28 cellular contexts compared by ENCODE assay signal in genomic region chr7:69166979-69167516, GRCh38.
DNase-seq lines count a peak whose midpoint lies in the region; ATAC-seq and TF ChIP-seq lines count a peak whose summit lies in the region.
"Had no signal": no experiment of that assay in that cellular context is flagged by ENCODE, and none has a peak within 500 bp of the region (broad histone marks: within the 10 kb centered on the region; RNA-seq: fewer than 3 reads in every experiment).

No MANE protein-coding gene starts in this region.

- H3K9me3 ChIP-seq in gastroesophageal sphincter: no peaks in the 10 kb centered on the region
- no peaks in the 10 kb centered on the region for H3K9me3 ChIP-seq in CD4-positive, alpha-beta T cell (ENCODE audit: control insufficient read depth, low read length)
- H3K9me3 ChIP-seq: esophagus muscularis mucosa, lower lobe of right lung, stomach, transverse colon had no signal

- TF ChIP-seq CTCF in gastroesophageal sphincter (IDR thresholded peaks at IDR 0.05): no peak
- TF ChIP-seq CTCF in CD4-positive, alpha-beta T cell (IDR thresholded peaks at IDR 0.05): no peak

- no peak for TF ChIP-seq EP300 in gastroesophageal sphincter (IDR thresholded peaks at IDR 0.05)

- peaks cover 2% of the 10 kb centered on the region for H3K9me3 Mint-ChIP-seq in CD4-positive, alpha-beta T cell
- H3K9me3 Mint-ChIP-seq: neural crest cell had no signal

- H3K36me3 ChIP-seq in gastroesophageal sphincter: no peaks in the 10 kb centered on the region
- H3K36me3 ChIP-seq: brain microvascular endothelial cell, esophagus muscularis mucosa, lower lobe of right lung, stomach, transverse colon, WERI-Rb-1 had no signal

- intact Hi-C loops in CD4-positive, alpha-beta T cell (cut with DNase I, micrococcal nuclease): no loop called here

- POLR2A ChIA-PET in CD4-positive, alpha-beta T cell (lab: Charles Lee): no interaction called here

- ATAC-seq in gastroesophageal sphincter: peak; percentile 58
- no peak for ATAC-seq in GM19351 (IDR thresholded peaks at IDR 0.05; ENCODE audit: unreplicated experiment)
- no peak for ATAC-seq in CD4-positive, alpha-beta T cell (ENCODE audit: poor library complexity)
- ATAC-seq: lower lobe of right lung, sciatic nerve had no signal

- no peak overlapping the region for H3K27ac Mint-ChIP-seq in CD4-positive, alpha-beta T cell
- H3K27ac Mint-ChIP-seq: IgD-negative memory B cell; T-helper 2 cell treated with Interferon-gamma antibody and Interleukin-4, amounts not matched to agents 5 μg/mL and 100 μg/mL, for 36 hours had no signal

- H3K27me3 Mint-ChIP-seq in CD4-positive, alpha-beta T cell: no peaks in the 10 kb centered on the region
- H3K27me3 Mint-ChIP-seq: IgD-negative memory B cell had no signal

- CTCF ChIA-PET in CD4-positive, alpha-beta T cell (lab: Charles Lee): no interaction called here

- no peak overlapping the region for H3K4me3 ChIP-seq in gastroesophageal sphincter
- H3K4me3 ChIP-seq: esophagus muscularis mucosa, GM23248, lower lobe of right lung, SK-N-MC, stomach, transverse colon had no signal

- TF ChIP-seq POLR2A in gastroesophageal sphincter (IDR thresholded peaks at IDR 0.05): no peak

- H3K27me3 ChIP-seq in gastroesophageal sphincter: no peaks in the 10 kb centered on the region
- H3K27me3 ChIP-seq in CD4-positive, alpha-beta T cell (ENCODE audit: control insufficient read depth, insufficient read depth, low read length): no peaks in the 10 kb centered on the region
- H3K27me3 ChIP-seq: brain microvascular endothelial cell, esophagus muscularis mucosa, stomach, transverse colon had no signal

- H3K27ac ChIP-seq in gastroesophageal sphincter: no peak overlapping the region
- no peak overlapping the region for H3K27ac ChIP-seq in CD4-positive, alpha-beta T cell (ENCODE audit: low read depth, low read length)
- H3K27ac ChIP-seq: 22Rv1, brain microvascular endothelial cell, esophagus muscularis mucosa, GM23248, lower lobe of right lung, SK-N-MC, stomach, transverse colon, WERI-Rb-1 had no signal

- H3K4me1 ChIP-seq in gastroesophageal sphincter: peaks cover under 1 to 12% (median 4%) of the 10 kb centered on the region in 3 donors
- H3K4me1 ChIP-seq: lower lobe of right lung, transverse colon had no signal

- WGBS in gastroesophageal sphincter (ENCODE audit: low coverage in 1 of 2), 2 donors: 42% methylated on average over 7 of the region's 7 CpGs; no CpG with 5 or more reads in 1 of the 2 donors

- no peaks in the 10 kb centered on the region for H3K36me3 Mint-ChIP-seq in CD4-positive, alpha-beta T cell (ENCODE audit: low read depth)

- no peak overlapping the region for H3K4me3 Mint-ChIP-seq in CD4-positive, alpha-beta T cell
- H3K4me3 Mint-ChIP-seq: IgD-negative memory B cell; neural crest cell; T-helper 2 cell treated with Interferon-gamma antibody and Interleukin-4, amounts not matched to agents 5 μg/mL and 100 μg/mL, for 36 hours had no signal

- no peaks in the 10 kb centered on the region for H3K4me1 Mint-ChIP-seq in CD4-positive, alpha-beta T cell (ENCODE audit: low read depth)
- H3K4me1 Mint-ChIP-seq: IgD-negative memory B cell, neural crest cell had no signal

- DNase-seq in DMS 273 (lab: John Stamatoyannopoulos, UW; ENCODE audit: unreplicated experiment): peak; percentile 36
- no peak for DNase-seq in DMS 273 treated with DMSO at 0.1 percent for 48 hours (lab: John Stamatoyannopoulos, UW)
- peak; percentile 88 for DNase-seq in NCI-H2029 treated with DMSO at 0.1 percent for 48 hours (lab: John Stamatoyannopoulos, UW)
- peak; percentile 99 for DNase-seq in NCI-H345 treated with DMSO at 0.1 percent for 48 hours (lab: John Stamatoyannopoulos, UW; ENCODE audit: unreplicated experiment)
- no peak for DNase-seq in ureter (ENCODE audit: low spot score)
- DNase-seq in CD4-positive, alpha-beta T cell: no peak
- DNase-seq: activated CD4-positive, alpha-beta T cell treated with anti-CD3 and anti-CD28 coated beads, Interleukin-2, amount 50 U/mL, for 48 hours; activated gamma-delta T cell treated with Interleukin-2 at 50 U/mL for 16 hours; brain microvascular endothelial cell; effector memory CD4-positive, alpha-beta T cell; GM23248; hippocampal formation; islet precursor cell; lower lobe of right lung; NCI-H2227 treated with DMSO at 0.1 percent for 48 hours; posterior cingulate gyrus; stomach; transverse colon; WERI-Rb-1 had no signal

Comparison
In these comparisons a context has a peak if more than half of its experiments do, and no peak if none do; other contexts are left out.
1. DNase-seq: peak in DMS 273 (single experiment), NCI-H2029 treated with DMSO at 0.1 percent for 48 hours (single experiment) and NCI-H345 treated with DMSO at 0.1 percent for 48 hours (single experiment); none in DMS 273 treated with DMSO at 0.1 percent for 48 hours (single experiment), ureter (single experiment) and CD4-positive, alpha-beta T cell (0 of 10).